Comparison of ENCODE assay signal across 11 cellular contexts in the genomic region with DNA sequence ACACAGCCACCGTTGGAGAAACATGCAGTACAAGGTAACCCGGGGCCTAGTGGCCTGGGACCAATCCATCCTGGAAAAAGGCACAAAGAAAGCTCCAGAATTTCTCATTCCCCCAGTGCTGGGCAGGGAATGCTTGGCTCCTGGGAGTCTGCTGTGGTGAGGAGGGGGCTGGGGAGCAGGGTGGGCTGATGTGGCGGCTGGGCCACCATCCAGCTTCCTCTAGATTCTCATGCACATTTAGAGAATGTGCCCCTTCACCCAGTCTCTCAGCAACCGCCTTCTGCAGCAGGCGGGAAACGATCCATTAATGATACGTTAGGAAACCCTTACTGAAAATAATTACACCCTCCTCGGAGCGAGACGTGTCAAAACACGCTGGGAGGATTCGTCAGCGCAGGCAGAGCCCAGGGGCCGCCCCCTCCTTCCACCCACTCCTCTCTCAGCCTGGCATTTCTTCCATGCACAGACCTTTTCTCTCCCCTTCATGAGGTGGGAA. TPM values are rescaled to one million over a fixed set of nuclear protein-coding genes. Genes with fewer than 3 reads are reported as not detected.
DNase-seq lines count a peak whose midpoint lies in the region; ATAC-seq and TF ChIP-seq lines count a peak whose summit lies in the region.
"Had no signal": no experiment of that assay in that cellular context is flagged by ENCODE, and none has a peak within 500 bp of the region (broad histone marks: within the 10 kb centered on the region; RNA-seq: fewer than 3 reads in every experiment).

No MANE protein-coding gene starts in this region.

- no peak overlapping the region for H2AFZ ChIP-seq in smooth muscle cell (ENCODE audit: low read depth)

- H3K4me2 ChIP-seq in smooth muscle cell, result peak overlapping the region; percentile 31

- no peaks in the 10 kb centered on the region for H3K27me3 ChIP-seq in smooth muscle cell (ENCODE audit: low read depth)

- H3K79me2 ChIP-seq in smooth muscle cell (ENCODE audit: low read depth), result no peaks in the 10 kb centered on the region

- ATAC-seq in HG03097 (IDR thresholded peaks at IDR 0.05; ENCODE audit: low FRiP score, unreplicated experiment), result no peak
- ATAC-seq: activated T-helper 17 cell treated with anti-CD3 and anti-CD28 coated beads, Interleukin-2, amount 50 U/mL, for 72 hours; PC-3 had no signal

- peak overlapping the region; percentile 45 for H3K27ac ChIP-seq in smooth muscle cell (ENCODE audit: low read depth)

- peak overlapping the region; percentile 26 for H3K9ac ChIP-seq in smooth muscle cell (ENCODE audit: low read depth)

- no peaks in the 10 kb centered on the region for H3K4me1 ChIP-seq in smooth muscle cell (ENCODE audit: low read depth)

- WGBS in smooth muscle cell (ENCODE audit: low lambda C conversion rate), result 35% methylated on average over 14 of the region's 14 CpGs

- no peaks in the 10 kb centered on the region for H3K36me3 ChIP-seq in smooth muscle cell (ENCODE audit: low read depth)

- no peaks in the 10 kb centered on the region for H3F3A ChIP-seq in smooth muscle cell (ENCODE audit: low read depth)

- H3K4me3 ChIP-seq in epithelial cell of esophagus (ENCODE audit: low read length) (no peak overlapping the region), smooth muscle cell (no peak overlapping the region)

- H4K20me1 ChIP-seq in smooth muscle cell (ENCODE audit: low read depth), result no peaks in the 10 kb centered on the region

- DNase-seq in NCI-H1417 (lab: John Stamatoyannopoulos, UW) (peak in 2 of 3 experiments; percentile 93 to 98), NCI-H446 treated with DMSO at 0.1 percent for 48 hours (lab: John Stamatoyannopoulos, UW) (peak; percentile 50), epithelial cell of esophagus (ENCODE audit: low read depth) (peak; percentile 90), smooth muscle cell (lab: John Stamatoyannopoulos, UW; ENCODE audit: unreplicated experiment) (no peak), SK-N-DZ (ENCODE audit: low spot score) (no peak), UCSD-AML1 (lab: John Stamatoyannopoulos, UW; ENCODE audit: unreplicated experiment) (no peak)
- DNase-seq: activated CD4-positive, alpha-beta T cell treated with anti-CD3 and anti-CD28 coated beads, Interleukin-2, amount 50 U/mL, for 1 hour; GDM1; PC-3 had no signal

- no peak for TF ChIP-seq CTCF in epithelial cell of esophagus (IDR thresholded peaks at IDR 0.05; ENCODE audit: insufficient read depth, low read depth, low read length, missing control alignments)
- no peak for TF ChIP-seq CTCF in smooth muscle cell (IDR thresholded peaks at IDR 0.05; ENCODE audit: borderline replicate concordance, insufficient read depth, poor library complexity, severe bottlenecking)

- no peaks in the 10 kb centered on the region for H3K9me3 ChIP-seq in smooth muscle cell (replicated peaks; ENCODE audit: low read depth)

RNA-seq across cellular contexts. Expression of a gene that starts 55.9 kb away (rescaled TPM):
- 114 and 142 TPM in 2 replicates for total RNA-seq in smooth muscle cell
- 134 and 136 TPM in 2 replicates for polyA plus RNA-seq in smooth muscle cell
- polyA plus RNA-seq in SK-N-DZ (2014; cell fraction: cytosol; rRNA removed), result 9.8 and 14.5 TPM in 2 replicates
- polyA plus RNA-seq in SK-N-DZ (2014; cell fraction: nucleus; rRNA removed), result 6.3 and 6.9 TPM in 2 replicates

Comparison
In these comparisons a context has a peak if more than half of its experiments do, and no peak if none do; other contexts are left out.
1. DNase-seq: peak in NCI-H1417 (2 of 3), NCI-H446 treated with DMSO at 0.1 percent for 48 hours (single experiment) and epithelial cell of esophagus (single experiment); none in smooth muscle cell (single experiment), SK-N-DZ (single experiment) and UCSD-AML1 (single experiment).